ENCODE assay signal across 2 cellular contexts in the genomic region with DNA sequence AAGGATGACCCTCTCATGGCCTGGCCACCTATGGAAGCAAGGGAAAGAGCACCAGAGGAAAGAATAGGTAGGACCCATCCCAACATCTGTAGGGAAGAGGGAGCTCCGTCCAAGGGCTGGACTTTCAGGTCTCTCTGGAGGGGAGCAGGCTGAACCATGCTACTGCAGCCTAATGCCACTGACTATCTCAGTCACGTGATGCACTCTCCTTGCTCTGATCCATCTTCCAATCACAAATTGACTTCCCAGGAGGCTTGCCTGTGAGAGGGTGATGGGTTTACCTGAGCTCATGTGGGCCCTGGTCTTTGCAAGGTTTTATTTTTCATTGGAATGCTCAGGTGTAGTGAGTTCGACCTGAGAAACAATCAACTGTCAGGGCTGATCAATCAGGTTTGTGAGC.
TF ChIP-seq lines count a peak whose summit lies in the region.

No MANE protein-coding gene starts in this region.

TF ChIP-seq in HepG2, 621 proteins besides CTCF, POLR2A, EP300 and RAD21:
- TF ChIP-seq, protein P1, sequence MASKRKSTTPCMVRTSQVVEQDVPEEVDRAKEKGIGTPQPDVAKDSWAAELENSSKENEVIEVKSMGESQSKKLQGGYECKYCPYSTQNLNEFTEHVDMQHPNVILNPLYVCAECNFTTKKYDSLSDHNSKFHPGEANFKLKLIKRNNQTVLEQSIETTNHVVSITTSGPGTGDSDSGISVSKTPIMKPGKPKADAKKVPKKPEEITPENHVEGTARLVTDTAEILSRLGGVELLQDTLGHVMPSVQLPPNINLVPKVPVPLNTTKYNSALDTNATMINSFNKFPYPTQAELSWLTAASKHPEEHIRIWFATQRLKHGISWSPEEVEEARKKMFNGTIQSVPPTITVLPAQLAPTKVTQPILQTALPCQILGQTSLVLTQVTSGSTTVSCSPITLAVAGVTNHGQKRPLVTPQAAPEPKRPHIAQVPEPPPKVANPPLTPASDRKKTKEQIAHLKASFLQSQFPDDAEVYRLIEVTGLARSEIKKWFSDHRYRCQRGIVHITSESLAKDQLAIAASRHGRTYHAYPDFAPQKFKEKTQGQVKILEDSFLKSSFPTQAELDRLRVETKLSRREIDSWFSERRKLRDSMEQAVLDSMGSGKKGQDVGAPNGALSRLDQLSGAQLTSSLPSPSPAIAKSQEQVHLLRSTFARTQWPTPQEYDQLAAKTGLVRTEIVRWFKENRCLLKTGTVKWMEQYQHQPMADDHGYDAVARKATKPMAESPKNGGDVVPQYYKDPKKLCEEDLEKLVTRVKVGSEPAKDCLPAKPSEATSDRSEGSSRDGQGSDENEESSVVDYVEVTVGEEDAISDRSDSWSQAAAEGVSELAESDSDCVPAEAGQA (IDR thresholded peaks at IDR 0.05; ENCODE audit: low read depth): no peak
- TF ChIP-seq, protein P1 (CRISPR knock-in tag; IDR thresholded peaks at IDR 0.05; ENCODE audit: borderline replicate concordance): no peak
- TF ChIP-seq ZNF124 (CRISPR knock-in tag; IDR thresholded peaks at IDR 0.05) (no peak), AKAP8 (CRISPR knock-in tag; IDR thresholded peaks at IDR 0.05) (no peak), RAD51 (IDR thresholded peaks at IDR 0.05; ENCODE audit: borderline replicate concordance) (peak; percentile 67)
- TF ChIP-seq, protein P2, sequence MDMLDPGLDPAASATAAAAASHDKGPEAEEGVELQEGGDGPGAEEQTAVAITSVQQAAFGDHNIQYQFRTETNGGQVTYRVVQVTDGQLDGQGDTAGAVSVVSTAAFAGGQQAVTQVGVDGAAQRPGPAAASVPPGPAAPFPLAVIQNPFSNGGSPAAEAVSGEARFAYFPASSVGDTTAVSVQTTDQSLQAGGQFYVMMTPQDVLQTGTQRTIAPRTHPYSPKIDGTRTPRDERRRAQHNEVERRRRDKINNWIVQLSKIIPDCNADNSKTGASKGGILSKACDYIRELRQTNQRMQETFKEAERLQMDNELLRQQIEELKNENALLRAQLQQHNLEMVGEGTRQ (IDR thresholded peaks at IDR 0.05; ENCODE audit: low read depth, low read length): peak; percentile 59; the same call in 1 of the 2 replicates
- TF ChIP-seq, protein P2 (CRISPR knock-in tag; IDR thresholded peaks at IDR 0.05; ENCODE audit: borderline replicate concordance): no peak; the same call in 1 of the 2 replicates

TF ChIP-seq in K562, 482 proteins besides CTCF, POLR2A, EP300 and RAD21:
- TF ChIP-seq, protein P3, sequence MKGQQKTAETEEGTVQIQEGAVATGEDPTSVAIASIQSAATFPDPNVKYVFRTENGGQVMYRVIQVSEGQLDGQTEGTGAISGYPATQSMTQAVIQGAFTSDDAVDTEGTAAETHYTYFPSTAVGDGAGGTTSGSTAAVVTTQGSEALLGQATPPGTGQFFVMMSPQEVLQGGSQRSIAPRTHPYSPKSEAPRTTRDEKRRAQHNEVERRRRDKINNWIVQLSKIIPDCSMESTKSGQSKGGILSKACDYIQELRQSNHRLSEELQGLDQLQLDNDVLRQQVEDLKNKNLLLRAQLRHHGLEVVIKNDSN (CRISPR knock-in tag; IDR thresholded peaks at IDR 0.05): 0 out of 2 replicates have a peak, but pooled peaks have one; percentile 20
- TF ChIP-seq, protein P2 (CRISPR knock-in tag; IDR thresholded peaks at IDR 0.05): peak; percentile 34
- TF ChIP-seq RHOXF2B (CRISPR knock-in tag; conservative IDR thresholded peaks at IDR 0.05) (no peak), ZNF778 (CRISPR knock-in tag; IDR thresholded peaks at IDR 0.05) (no peak)
- TF ChIP-seq, protein P4, sequence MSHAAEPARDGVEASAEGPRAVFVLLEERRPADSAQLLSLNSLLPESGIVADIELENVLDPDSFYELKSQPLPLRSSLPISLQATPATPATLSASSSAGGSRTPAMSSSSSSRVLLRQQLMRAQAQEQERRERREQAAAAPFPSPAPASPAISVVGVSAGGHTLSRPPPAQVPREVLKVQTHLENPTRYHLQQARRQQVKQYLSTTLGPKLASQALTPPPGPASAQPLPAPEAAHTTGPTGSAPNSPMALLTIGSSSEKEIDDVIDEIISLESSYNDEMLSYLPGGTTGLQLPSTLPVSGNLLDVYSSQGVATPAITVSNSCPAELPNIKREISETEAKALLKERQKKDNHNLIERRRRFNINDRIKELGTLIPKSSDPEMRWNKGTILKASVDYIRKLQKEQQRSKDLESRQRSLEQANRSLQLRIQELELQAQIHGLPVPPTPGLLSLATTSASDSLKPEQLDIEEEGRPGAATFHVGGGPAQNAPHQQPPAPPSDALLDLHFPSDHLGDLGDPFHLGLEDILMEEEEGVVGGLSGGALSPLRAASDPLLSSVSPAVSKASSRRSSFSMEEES (CRISPR knock-in tag; IDR thresholded peaks at IDR 0.05): peak; percentile 84
- TF ChIP-seq, protein P5, sequence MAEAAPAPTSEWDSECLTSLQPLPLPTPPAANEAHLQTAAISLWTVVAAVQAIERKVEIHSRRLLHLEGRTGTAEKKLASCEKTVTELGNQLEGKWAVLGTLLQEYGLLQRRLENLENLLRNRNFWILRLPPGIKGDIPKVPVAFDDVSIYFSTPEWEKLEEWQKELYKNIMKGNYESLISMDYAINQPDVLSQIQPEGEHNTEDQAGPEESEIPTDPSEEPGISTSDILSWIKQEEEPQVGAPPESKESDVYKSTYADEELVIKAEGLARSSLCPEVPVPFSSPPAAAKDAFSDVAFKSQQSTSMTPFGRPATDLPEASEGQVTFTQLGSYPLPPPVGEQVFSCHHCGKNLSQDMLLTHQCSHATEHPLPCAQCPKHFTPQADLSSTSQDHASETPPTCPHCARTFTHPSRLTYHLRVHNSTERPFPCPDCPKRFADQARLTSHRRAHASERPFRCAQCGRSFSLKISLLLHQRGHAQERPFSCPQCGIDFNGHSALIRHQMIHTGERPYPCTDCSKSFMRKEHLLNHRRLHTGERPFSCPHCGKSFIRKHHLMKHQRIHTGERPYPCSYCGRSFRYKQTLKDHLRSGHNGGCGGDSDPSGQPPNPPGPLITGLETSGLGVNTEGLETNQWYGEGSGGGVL (CRISPR knock-in tag; IDR thresholded peaks at IDR 0.05): no peak
- TF ChIP-seq, protein P6, sequence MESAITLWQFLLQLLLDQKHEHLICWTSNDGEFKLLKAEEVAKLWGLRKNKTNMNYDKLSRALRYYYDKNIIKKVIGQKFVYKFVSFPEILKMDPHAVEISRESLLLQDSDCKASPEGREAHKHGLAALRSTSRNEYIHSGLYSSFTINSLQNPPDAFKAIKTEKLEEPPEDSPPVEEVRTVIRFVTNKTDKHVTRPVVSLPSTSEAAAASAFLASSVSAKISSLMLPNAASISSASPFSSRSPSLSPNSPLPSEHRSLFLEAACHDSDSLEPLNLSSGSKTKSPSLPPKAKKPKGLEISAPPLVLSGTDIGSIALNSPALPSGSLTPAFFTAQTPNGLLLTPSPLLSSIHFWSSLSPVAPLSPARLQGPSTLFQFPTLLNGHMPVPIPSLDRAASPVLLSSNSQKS (CRISPR knock-in tag; IDR thresholded peaks at IDR 0.05): no peak
